Comparison of ENCODE assay signal across 10 cellular contexts in the genomic region with DNA sequence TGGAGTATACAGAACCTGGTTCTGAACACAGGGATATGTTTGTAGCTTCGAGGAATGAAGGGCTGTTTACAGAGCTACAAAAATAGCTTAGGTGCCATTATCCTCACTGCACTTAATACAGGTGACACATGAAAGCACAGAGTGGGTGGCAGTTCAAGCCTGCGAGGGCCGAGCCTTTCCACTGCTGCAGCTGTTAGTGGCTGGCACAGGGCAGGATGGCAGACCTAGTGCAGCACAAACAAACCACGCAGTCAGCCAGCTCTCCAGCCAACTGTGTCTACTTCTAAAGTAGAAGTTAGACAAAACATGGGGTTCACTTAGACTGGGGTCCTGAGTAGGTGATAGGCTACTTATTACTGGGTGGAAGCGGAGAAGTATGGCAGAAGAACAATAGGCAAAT.
DNase-seq lines count a peak whose midpoint lies in the region; ATAC-seq and TF ChIP-seq lines count a peak whose summit lies in the region.
"Had no signal": no experiment of that assay in that cellular context is flagged by ENCODE, and none has a peak within 500 bp of the region (broad histone marks: within the 10 kb centered on the region; RNA-seq: fewer than 3 reads in every experiment).

No MANE protein-coding gene starts in this region.

- H3K27ac Mint-ChIP-seq in activated CD8-positive, alpha-beta T cell treated with anti-CD3 and anti-CD28 coated beads, Interleukin-2, amount 10 ng/mL, durations not matched to agents 7 days and 5 days: peak overlapping the region; percentile 31
- H3K27ac Mint-ChIP-seq: nephron had no signal

- CTCF ChIA-PET in activated CD8-positive, alpha-beta T cell treated with anti-CD3 and anti-CD28 coated beads, Interleukin-2, amount 10 ng/mL, durations not matched to agents 7 days and 5 days (lab: Charles Lee): interaction anchor here (0.8 to 2.5 kb wide), 8 partner anchors 8 to 270 kb away, joined by 3 to 19 read pairs (median 4); no protein-coding TSS in a partner anchor
- CTCF ChIA-PET in PC-9 (lab: Charles Lee): no interaction called here

- H3K79me2 ChIP-seq in PC-9 (ENCODE audit: low read depth): no peaks in the 10 kb centered on the region

- H3K4me3 ChIP-seq in Peyer's patch (no peak overlapping the region), esophagus squamous epithelium (no peak overlapping the region), PC-9 (no peak overlapping the region)

- peaks cover 53% of the 10 kb centered on the region for H3K36me3 Mint-ChIP-seq in activated CD8-positive, alpha-beta T cell treated with anti-CD3 and anti-CD28 coated beads, Interleukin-2, amount 10 ng/mL, durations not matched to agents 7 days and 5 days (ENCODE audit: low read depth)

- no peaks in the 10 kb centered on the region for H3F3A ChIP-seq in PC-9 (ENCODE audit: insufficient read depth, low read depth)

- no peaks in the 10 kb centered on the region for H4K20me1 ChIP-seq in PC-9 (ENCODE audit: insufficient read depth)

- H3K4me3 Mint-ChIP-seq in activated CD8-positive, alpha-beta T cell treated with anti-CD3 and anti-CD28 coated beads, Interleukin-2, amount 10 ng/mL, durations not matched to agents 7 days and 5 days: no peak overlapping the region
- H3K4me3 Mint-ChIP-seq: nephron had no signal

- peaks cover 65% of the 10 kb centered on the region for H3K4me1 Mint-ChIP-seq in activated CD8-positive, alpha-beta T cell treated with anti-CD3 and anti-CD28 coated beads, Interleukin-2, amount 10 ng/mL, durations not matched to agents 7 days and 5 days (ENCODE audit: low read depth)
- H3K4me1 Mint-ChIP-seq: nephron had no signal

- POLR2A ChIA-PET in activated CD8-positive, alpha-beta T cell treated with anti-CD3 and anti-CD28 coated beads, Interleukin-2, amount 10 ng/mL, durations not matched to agents 7 days and 5 days (lab: Charles Lee): interaction anchor here (1.0 to 4.3 kb wide), 8 partner anchors 8 to 249 kb away, joined by 5 to 43 read pairs (median 6); partner anchors contain the start of gene BORCS5
- POLR2A ChIA-PET in PC-9 (lab: Charles Lee; ENCODE audit: unreplicated experiment): no interaction called here

- H3K9me2 ChIP-seq in PC-9 (ENCODE audit: insufficient read depth): no peaks in the 10 kb centered on the region

- no peaks in the 10 kb centered on the region for H3K27me3 Mint-ChIP-seq in activated CD8-positive, alpha-beta T cell treated with anti-CD3 and anti-CD28 coated beads, Interleukin-2, amount 10 ng/mL, durations not matched to agents 7 days and 5 days (ENCODE audit: low read depth)

- H3K36me3 ChIP-seq in Peyer's patch (peaks cover 0 to 8% (median 0%) of the 10 kb centered on the region in 3 donors), esophagus squamous epithelium (peaks cover 0 to 37% (median 0%) of the 10 kb centered on the region in 3 donors), PC-9 (ENCODE audit: low read depth) (no peaks in the 10 kb centered on the region)

- TF ChIP-seq POLR2A in Peyer's patch (IDR thresholded peaks at IDR 0.05) (no peak), esophagus squamous epithelium (IDR thresholded peaks at IDR 0.05) (no peak)

- intact Hi-C loops in esophagus squamous epithelium (cut with DNase I): no loop called here
- intact Hi-C loops in PC-9 (cut with micrococcal nuclease; ENCODE audit: unreplicated experiment): no loop called here

- no peak for DNase-seq in Peyer's patch
- no peak for DNase-seq in activated CD8-positive, alpha-beta T cell treated with anti-CD3 and anti-CD28 coated beads, Interleukin-2, amount 10 ng/mL, durations not matched to agents 7 days and 5 days
- DNase-seq in esophagus squamous epithelium (lab: John Stamatoyannopoulos, UW): no peak
- peak; percentile 44 for DNase-seq in stimulated activated naive CD8-positive, alpha-beta T cell treated with anti-CD3 and anti-CD28 coated beads, Interleukin-15, Interleukin-2, amounts not matched to agents 100 U/mL and 50 U/mL, for 24 hours
- DNase-seq in GM19238 (ENCODE audit: insufficient read length, low spot score): no peak
- DNase-seq in PC-9: no peak
- DNase-seq: KBM-7, NCI-H69 had no signal

- no peaks in the 10 kb centered on the region for H3K9me3 Mint-ChIP-seq in activated CD8-positive, alpha-beta T cell treated with anti-CD3 and anti-CD28 coated beads, Interleukin-2, amount 10 ng/mL, durations not matched to agents 7 days and 5 days (ENCODE audit: insufficient read depth)

- no TSS peak for BruUV-seq in PC-9 (replicated peaks; lab: Mats Ljungman, UMichigan)

- no peak overlapping the region for H2AFZ ChIP-seq in PC-9

- no peaks in the 10 kb centered on the region for H3K27me3 ChIP-seq in Peyer's patch
- H3K27me3 ChIP-seq in esophagus squamous epithelium: no peaks in the 10 kb centered on the region
- no peaks in the 10 kb centered on the region for H3K27me3 ChIP-seq in PC-9 (ENCODE audit: insufficient read depth, low read depth)

- peaks cover 0 to 12% (median 0%) of the 10 kb centered on the region in 4 donors for H3K4me1 ChIP-seq in Peyer's patch
- H3K4me1 ChIP-seq in esophagus squamous epithelium: peaks cover 0 to 14% (median 8%) of the 10 kb centered on the region in 3 donors
- H3K4me1 ChIP-seq in PC-9 (replicated peaks; ENCODE audit: insufficient read depth): no peaks in the 10 kb centered on the region

- 71 to 92% methylated on average over 4 to 5 of the region's 5 CpGs for WGBS in esophagus squamous epithelium, 2 donors

- TF ChIP-seq CTCF in Peyer's patch (IDR thresholded peaks at IDR 0.05) (no peak), esophagus squamous epithelium (IDR thresholded peaks at IDR 0.05) (no peak), PC-9 (conservative IDR thresholded peaks at IDR 0.05) (no peak)

- H3K27ac ChIP-seq in Peyer's patch: peak overlapping the region; percentile 56 to 72 (median 62)
- peak overlapping the region in 3 of 4 donors; percentile 16 to 51 (median 43) for H3K27ac ChIP-seq in esophagus squamous epithelium
- H3K27ac ChIP-seq in PC-9: no peak overlapping the region

- H3K9me3 ChIP-seq in Peyer's patch (no peaks in the 10 kb centered on the region), esophagus squamous epithelium (no peaks in the 10 kb centered on the region), PC-9 (ENCODE audit: insufficient read depth, low read depth) (no peaks in the 10 kb centered on the region)

- no peak overlapping the region for H3K4me2 ChIP-seq in PC-9

- ATAC-seq in activated CD8-positive, alpha-beta T cell treated with anti-CD3 and anti-CD28 coated beads, Interleukin-2, amount 10 ng/mL, durations not matched to agents 7 days and 5 days: peak; percentile 40
- peak; percentile 69 for ATAC-seq in stimulated activated naive CD8-positive, alpha-beta T cell treated with anti-CD3 and anti-CD28 coated beads, Interleukin-15, Interleukin-2, amounts not matched to agents 100 U/mL and 50 U/mL, for 24 hours
- no peak for ATAC-seq in HG03039 (IDR thresholded peaks at IDR 0.05; ENCODE audit: unreplicated experiment)
